ENCODE assay signal across 8 cellular contexts in the genomic region with DNA sequence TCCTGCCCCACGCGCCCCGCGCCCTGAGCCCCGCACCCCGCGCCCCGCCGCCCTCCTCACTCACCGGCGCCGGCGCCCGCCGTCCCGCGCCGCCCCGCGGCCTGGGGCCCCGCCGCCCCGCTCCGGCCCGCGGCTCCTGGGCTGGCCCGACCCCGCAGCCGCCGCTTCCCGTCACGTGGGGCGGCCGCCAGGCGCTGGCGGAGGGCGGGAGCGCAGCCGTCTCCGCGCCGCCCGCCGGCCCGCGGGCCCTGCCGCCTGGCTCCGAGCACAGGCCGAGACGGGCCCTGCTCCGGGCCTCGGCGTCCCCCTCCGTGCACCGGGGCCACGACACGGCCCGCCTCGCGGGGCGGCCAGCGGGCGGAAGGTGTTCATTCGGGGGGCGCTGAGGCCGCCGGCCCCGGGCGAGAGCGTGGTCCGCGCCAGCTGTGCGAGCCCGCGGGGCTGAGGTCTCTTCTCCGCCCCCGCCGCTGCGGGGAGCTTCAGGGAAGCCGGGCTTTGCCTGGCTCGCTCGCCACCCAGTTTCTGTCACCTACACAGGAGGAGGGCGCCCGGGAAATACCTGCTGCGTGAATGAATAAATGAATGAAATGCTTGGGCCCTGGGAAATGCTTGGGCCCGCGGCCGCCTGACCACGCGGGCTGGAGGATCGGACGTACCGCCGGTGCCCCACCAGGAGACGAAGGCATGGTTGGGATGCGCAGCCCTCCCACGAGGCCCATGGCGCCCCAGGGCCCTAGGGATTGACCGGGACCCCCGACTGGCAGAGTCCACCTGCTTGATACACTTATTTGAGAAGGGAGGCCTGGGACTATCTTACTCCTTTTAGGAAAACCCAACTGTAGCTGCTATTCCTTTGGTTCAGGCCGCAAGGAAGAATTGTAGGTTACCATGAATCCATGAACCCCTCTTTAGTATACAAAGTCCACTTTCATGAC. TPM values are rescaled to one million over a fixed set of nuclear protein-coding genes. Genes with fewer than 3 reads are reported as not detected.
DNase-seq lines count a peak whose midpoint lies in the region; ATAC-seq and TF ChIP-seq lines count a peak whose summit lies in the region.

A gene with protein sequence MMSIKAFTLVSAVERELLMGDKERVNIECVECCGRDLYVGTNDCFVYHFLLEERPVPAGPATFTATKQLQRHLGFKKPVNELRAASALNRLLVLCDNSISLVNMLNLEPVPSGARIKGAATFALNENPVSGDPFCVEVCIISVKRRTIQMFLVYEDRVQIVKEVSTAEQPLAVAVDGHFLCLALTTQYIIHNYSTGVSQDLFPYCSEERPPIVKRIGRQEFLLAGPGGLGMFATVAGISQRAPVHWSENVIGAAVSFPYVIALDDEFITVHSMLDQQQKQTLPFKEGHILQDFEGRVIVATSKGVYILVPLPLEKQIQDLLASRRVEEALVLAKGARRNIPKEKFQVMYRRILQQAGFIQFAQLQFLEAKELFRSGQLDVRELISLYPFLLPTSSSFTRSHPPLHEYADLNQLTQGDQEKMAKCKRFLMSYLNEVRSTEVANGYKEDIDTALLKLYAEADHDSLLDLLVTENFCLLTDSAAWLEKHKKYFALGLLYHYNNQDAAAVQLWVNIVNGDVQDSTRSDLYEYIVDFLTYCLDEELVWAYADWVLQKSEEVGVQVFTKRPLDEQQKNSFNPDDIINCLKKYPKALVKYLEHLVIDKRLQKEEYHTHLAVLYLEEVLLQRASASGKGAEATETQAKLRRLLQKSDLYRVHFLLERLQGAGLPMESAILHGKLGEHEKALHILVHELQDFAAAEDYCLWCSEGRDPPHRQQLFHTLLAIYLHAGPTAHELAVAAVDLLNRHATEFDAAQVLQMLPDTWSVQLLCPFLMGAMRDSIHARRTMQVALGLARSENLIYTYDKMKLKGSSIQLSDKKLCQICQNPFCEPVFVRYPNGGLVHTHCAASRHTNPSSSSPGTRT (minus strand): TSS at position 175 of the 935 bp plus-strand sequence. CDS start 21,434 bp downstream, outside the sequence.

- no peaks in the 10 kb centered on the region for H3K9me3 Mint-ChIP-seq in HFFc6

- peak; percentile 85 to 88 for ATAC-seq in activated CD4-positive, CD25-positive, alpha-beta regulatory T cell treated with anti-CD3 and anti-CD28 coated beads, Interleukin-2, amount 50 U/mL, for 24 hours
- ATAC-seq in left colon = peak; percentile 87

- H3K4me1 Mint-ChIP-seq in HFFc6 (ENCODE audit: low read depth) = peaks cover 54% of the 10 kb centered on the region

- peak within 1 kb of the TSS; percentile 89 for H3K4me3 Mint-ChIP-seq in HFFc6

- intact Hi-C loops in left colon (cut with DNase I, micrococcal nuclease) = no loop called here

- no peaks in the 10 kb centered on the region; the same call in 1 of the 2 replicates for H3K36me3 Mint-ChIP-seq in HFFc6 (ENCODE audit: low read depth)

- TF ChIP-seq CTCF in HFFc6 (IDR thresholded peaks at IDR 0.05) = no peak

- H3K27ac Mint-ChIP-seq in HFFc6 = peak within 1 kb of the TSS; percentile 88

- no peaks in the 10 kb centered on the region; the same call in 1 of the 2 replicates for H3K27me3 Mint-ChIP-seq in HFFc6 (ENCODE audit: insufficient read depth)

- DNase-seq in DMS 273 (lab: John Stamatoyannopoulos, UW; ENCODE audit: unreplicated experiment) = peak; percentile 84
- DNase-seq in DMS 273 treated with DMSO at 0.1 percent for 48 hours (lab: John Stamatoyannopoulos, UW) = no peak
- DNase-seq in HFFc6 = no peak
- DNase-seq in MV-4-11 (lab: John Stamatoyannopoulos, UW) = peak; percentile 7
- DNase-seq in cerebellar cortex (ENCODE audit: low spot score) = peak; percentile 28
- peak; percentile 30 to 69 for DNase-seq in left colon
- DNase-seq in stimulated activated CD4-positive, alpha-beta T cell treated with anti-CD3 and anti-CD28 coated beads, Interleukin-15, amount 100 ng/mL, for 48 hours (ENCODE audit: low read depth in 2 of 2) = peak; percentile 27 to 48

RNA-seq across cellular contexts. Expression of the gene that starts here (rescaled TPM):
- 10 to 100 TPM; 18.9 to 22.5 (median 19.8) TPM for total RNA-seq in HFFc6 (2021; fragmentation: NEBNext Ultra II Directional; extraction: Animal tissue kit (Norgen Biotek cat#: 25700))
- 10 to 100 TPM; 16.8 to 19.7 TPM for total RNA-seq in left colon

Comparison
In these comparisons a context has a peak if more than half of its experiments do, and no peak if none do; other contexts are left out.
1. DNase-seq: peak in DMS 273 (single experiment), MV-4-11 (single experiment), cerebellar cortex (single experiment), left colon (2 of 2) and stimulated activated CD4-positive, alpha-beta T cell treated with anti-CD3 and anti-CD28 coated beads, Interleukin-15, amount 100 ng/mL, for 48 hours (2 of 2); none in DMS 273 treated with DMSO at 0.1 percent for 48 hours (single experiment) and HFFc6 (single experiment).